Comparison of ENCODE assay signal across 12 cellular contexts in genomic region chr2:241739651-241740050, GRCh38. TPM values are rescaled to one million over a fixed set of nuclear protein-coding genes. Genes with fewer than 3 reads are reported as not detected.
DNase-seq lines count a peak whose midpoint lies in the region; ATAC-seq and TF ChIP-seq lines count a peak whose summit lies in the region.
"Had no signal": no experiment of that assay in that cellular context is flagged by ENCODE, and none has a peak within 500 bp of the region (broad histone marks: within the 10 kb centered on the region; RNA-seq: fewer than 3 reads in every experiment).

No MANE protein-coding gene starts in this region.

- no peak for TF ChIP-seq CTCF in activated B cell treated with CpG ODN at 0.5 μM for 24 hours (IDR thresholded peaks at IDR 0.05)
- TF ChIP-seq CTCF in astrocyte of the cerebellum (IDR thresholded peaks at IDR 0.05; ENCODE audit: low read depth, low read length, missing control alignments), result no peak
- TF ChIP-seq CTCF in progenitor cell of endocrine pancreas (IDR thresholded peaks at IDR 0.05; ENCODE audit: unreplicated experiment), result no peak

- peaks cover 3% of the 10 kb centered on the region for H3K36me3 Mint-ChIP-seq in activated B cell treated with CpG ODN at 0.5 μM for 24 hours (ENCODE audit: low read depth)
- peaks cover 4% of the 10 kb centered on the region for H3K36me3 Mint-ChIP-seq in progenitor cell of endocrine pancreas (ENCODE audit: insufficient read depth)

- no peak overlapping the region for H3K27ac Mint-ChIP-seq in activated B cell treated with CpG ODN at 0.5 μM for 24 hours
- no peak overlapping the region for H3K27ac Mint-ChIP-seq in progenitor cell of endocrine pancreas
- H3K27ac Mint-ChIP-seq: nephron had no signal

- peak; percentile 69 for DNase-seq in ELR (ENCODE audit: low read depth)
- DNase-seq in activated B cell treated with CpG ODN at 0.5 μM for 24 hours, result no peak
- DNase-seq in astrocyte of the cerebellum (ENCODE audit: low read depth), result peak; percentile 13
- peak; percentile 39 to 56 for DNase-seq in stimulated activated CD4-positive, alpha-beta T cell treated with anti-CD3 and anti-CD28 coated beads, Interleukin-1b, Interleukin-23, amount 100 ng/mL, for 4 hours (ENCODE audit: low read depth in 2 of 2)
- DNase-seq in DMS53 (lab: John Stamatoyannopoulos, UW), result no peak
- no peak for DNase-seq in NCI-H2171 (lab: John Stamatoyannopoulos, UW)
- no peak for DNase-seq in progenitor cell of endocrine pancreas (ENCODE audit: low spot score, unreplicated experiment)
- DNase-seq: NCI-H774 had no signal

- intact Hi-C loops in activated B cell treated with CpG ODN at 0.5 μM for 24 hours (cut with micrococcal nuclease), result loop anchor here (5.0 to 10.0 kb wide), 2 partner anchors 33 to 1175 kb away; partner anchors contain the start of genes DUSP28 and RNPEPL1

- CTCF ChIA-PET in activated B cell treated with CpG ODN at 0.5 μM for 24 hours (lab: Charles Lee), result no interaction called here

- H3K9me3 Mint-ChIP-seq in activated B cell treated with CpG ODN at 0.5 μM for 24 hours (no peaks in the 10 kb centered on the region), progenitor cell of endocrine pancreas (ENCODE audit: low read depth) (no peaks in the 10 kb centered on the region)
- H3K9me3 Mint-ChIP-seq: nephron had no signal

- ATAC-seq in activated B cell treated with CpG ODN at 0.5 μM for 24 hours (ENCODE audit: low read depth) (peak; percentile 47), GM18511 (IDR thresholded peaks at IDR 0.05; ENCODE audit: unreplicated experiment) (no peak)

- POLR2A ChIA-PET in activated B cell treated with CpG ODN at 0.5 μM for 24 hours (lab: Charles Lee), result interaction anchor here (0.8 to 1.4 kb wide), 3 partner anchors 9 to 105 kb away, joined by 3 to 5 read pairs (median 5); no protein-coding TSS in a partner anchor

- peaks cover 21% of the 10 kb centered on the region for H3K4me1 Mint-ChIP-seq in activated B cell treated with CpG ODN at 0.5 μM for 24 hours
- no peaks in the 10 kb centered on the region for H3K4me1 Mint-ChIP-seq in progenitor cell of endocrine pancreas (ENCODE audit: low read depth)
- H3K4me1 Mint-ChIP-seq: nephron had no signal

- H3K27me3 Mint-ChIP-seq in activated B cell treated with CpG ODN at 0.5 μM for 24 hours (no peaks in the 10 kb centered on the region), progenitor cell of endocrine pancreas (no peaks in the 10 kb centered on the region)

- in situ Hi-C loops in astrocyte of the cerebellum (cut with HindIII; ENCODE audit: low sequenced_read_pairs), result no loop called here

- H3K4me3 Mint-ChIP-seq in activated B cell treated with CpG ODN at 0.5 μM for 24 hours (no peak overlapping the region), progenitor cell of endocrine pancreas (ENCODE audit: low read depth) (no peak overlapping the region)
- H3K4me3 Mint-ChIP-seq: nephron had no signal

- H3K4me3 ChIP-seq in astrocyte of the cerebellum (ENCODE audit: low read depth, low read length), result no peak overlapping the region
- H3K4me3 ChIP-seq: suprapubic skin had no signal

RNA-seq across cellular contexts. Expression of gene D2HGDH, which starts 5.2 kb away (rescaled TPM):
- total RNA-seq in activated B cell treated with CpG ODN at 0.5 μM for 24 hours (37.7 and 55.4 TPM in 2 replicates), progenitor cell of endocrine pancreas (28.8 and 34.8 TPM in 2 replicates)

RNA-seq across cellular contexts. Expression of gene GAL3ST2, which starts 37.0 kb away (rescaled TPM):
- total RNA-seq in activated B cell treated with CpG ODN at 0.5 μM for 24 hours, result 0.15 TPM in 1 of 2 replicates, not detected in the other
- 0.51 and 0.84 TPM in 2 replicates for total RNA-seq in progenitor cell of endocrine pancreas
- total RNA-seq: glomerular endothelial cell, suprapubic skin had no signal

RNA-seq across cellular contexts. Expression of gene ING5, which starts 37.8 kb away (rescaled TPM):
- total RNA-seq in activated B cell treated with CpG ODN at 0.5 μM for 24 hours, result 49.3 and 61.1 TPM in 2 replicates
- total RNA-seq in progenitor cell of endocrine pancreas, result 57.8 and 65.9 TPM in 2 replicates

RNA-seq across cellular contexts. Expression of gene DTYMK, which starts 53.0 kb away (rescaled TPM):
- total RNA-seq in activated B cell treated with CpG ODN at 0.5 μM for 24 hours (29.2 and 34.7 TPM in 2 replicates), progenitor cell of endocrine pancreas (51.4 and 54.4 TPM in 2 replicates)

Comparison
In these comparisons a context has a peak if more than half of its experiments do, and no peak if none do; other contexts are left out.
1. DNase-seq: peak in ELR (single experiment), astrocyte of the cerebellum (single experiment) and stimulated activated CD4-positive, alpha-beta T cell treated with anti-CD3 and anti-CD28 coated beads, Interleukin-1b, Interleukin-23, amount 100 ng/mL, for 4 hours (2 of 2); none in activated B cell treated with CpG ODN at 0.5 μM for 24 hours (single experiment), DMS53 (single experiment), NCI-H2171 (single experiment) and progenitor cell of endocrine pancreas (single experiment).